In genomic region chr15:39312984-39313383, GRCh38 we compare ENCODE assay signal across 10 cellular contexts.
DNase-seq lines count a peak whose midpoint lies in the region; ATAC-seq and TF ChIP-seq lines count a peak whose summit lies in the region.
"Had no signal": no experiment of that assay in that cellular context is flagged by ENCODE, and none has a peak within 500 bp of the region (broad histone marks: within the 10 kb centered on the region; RNA-seq: fewer than 3 reads in every experiment).

No MANE protein-coding gene starts in this region.

- H3K4me1 Mint-ChIP-seq in immature natural killer cell: no peaks in the 10 kb centered on the region
- H3K4me1 Mint-ChIP-seq: activated naive CD8-positive, alpha-beta T cell treated with anti-CD3 and anti-CD28 coated beads, Interleukin-2, amount 10 ng/mL, durations not matched to agents 7 days and 5 days had no signal

- POLR2A ChIA-PET in OCI-LY7 (lab: Charles Lee): no interaction called here

- H3K4me2 ChIP-seq in OCI-LY7 (ENCODE audit: low read length): no peak overlapping the region

- no TSS peak for BruUV-seq in OCI-LY7 (replicated peaks; lab: Mats Ljungman, UMichigan)

- WGBS in prostate gland: 87% methylated on average over 3 of the region's 3 CpGs

- no peak for TF ChIP-seq POLR2A in prostate gland (IDR thresholded peaks at IDR 0.05)

- H3K4me3 ChIP-seq in GM06990 (replicated peaks; ENCODE audit: low read depth, low read length) (no peak overlapping the region), OCI-LY7 (ENCODE audit: low read depth, low read length, poor library complexity, severe bottlenecking) (no peak overlapping the region), prostate gland (no peak overlapping the region)

- TF ChIP-seq CTCF in GM06990 (IDR thresholded peaks at IDR 0.05; ENCODE audit: insufficient read depth, low read length, poor library complexity, severe bottlenecking): peak; percentile 70
- peak; percentile 25; the same call in 1 of the 2 replicates for TF ChIP-seq CTCF in OCI-LY7 (conservative IDR thresholded peaks at IDR 0.05; ENCODE audit: low read length)
- peak in 1 of 4 experiments; percentile 31 for TF ChIP-seq CTCF in prostate gland (IDR thresholded peaks at IDR 0.05)

- no peaks in the 10 kb centered on the region for H4K20me1 ChIP-seq in OCI-LY7 (ENCODE audit: insufficient read depth, low read length)

- peaks cover 2 to 17% (median 8%) of the 10 kb centered on the region in 3 donors for H3K27me3 Mint-ChIP-seq in immature natural killer cell (ENCODE audit: low read depth in 3 of 3)

- DNase-seq in GM06990 (ENCODE audit: extremely low read depth, insufficient read length): no peak
- DNase-seq in OCI-LY7 (ENCODE audit: low spot score): peak; percentile 8
- peak in 2 of 3 donors; percentile 1 to 10 for DNase-seq in immature natural killer cell
- no peak for DNase-seq in NCI-H345 treated with DMSO at 0.1 percent for 48 hours (lab: John Stamatoyannopoulos, UW; ENCODE audit: unreplicated experiment)
- DNase-seq in prostate gland (ENCODE audit: low spot score): no peak
- no peak for DNase-seq in NCI-H2171 (lab: John Stamatoyannopoulos, UW)
- DNase-seq: activated naive CD8-positive, alpha-beta T cell treated with anti-CD3 and anti-CD28 coated beads, Interleukin-2, amount 10 ng/mL, durations not matched to agents 7 days and 5 days; NCI-H524 treated with DMSO at 0.1 percent for 48 hours had no signal

- H3K79me2 ChIP-seq in OCI-LY7 (ENCODE audit: insufficient read depth, low read depth, low read length): no peaks in the 10 kb centered on the region

- H3K36me3 ChIP-seq in GM06990 (ENCODE audit: control insufficient read depth, insufficient read depth, low read length) (no peaks in the 10 kb centered on the region), OCI-LY7 (ENCODE audit: insufficient read depth, low read length) (no peaks in the 10 kb centered on the region), prostate gland (no peaks in the 10 kb centered on the region)

- H2AFZ ChIP-seq in OCI-LY7 (ENCODE audit: low read length): no peak overlapping the region

- no peaks in the 10 kb centered on the region for H3K27me3 ChIP-seq in GM06990 (replicated peaks; ENCODE audit: control insufficient read depth, insufficient read depth, low read length)
- no peaks in the 10 kb centered on the region for H3K27me3 ChIP-seq in prostate gland (replicated peaks; ENCODE audit: insufficient read depth)

- no peaks in the 10 kb centered on the region for H3K9me3 Mint-ChIP-seq in immature natural killer cell
- H3K9me3 Mint-ChIP-seq: activated naive CD8-positive, alpha-beta T cell treated with anti-CD3 and anti-CD28 coated beads, Interleukin-2, amount 10 ng/mL, durations not matched to agents 7 days and 5 days had no signal

- ATAC-seq in GM21723 (IDR thresholded peaks at IDR 0.05; ENCODE audit: unreplicated experiment): peak; percentile 48
- ATAC-seq in GM18520 (IDR thresholded peaks at IDR 0.05; ENCODE audit: unreplicated experiment): no peak

- no peaks in the 10 kb centered on the region for H3K36me3 Mint-ChIP-seq in immature natural killer cell
- H3K36me3 Mint-ChIP-seq: activated naive CD8-positive, alpha-beta T cell treated with anti-CD3 and anti-CD28 coated beads, Interleukin-2, amount 10 ng/mL, durations not matched to agents 7 days and 5 days had no signal

- H3K27ac Mint-ChIP-seq in immature natural killer cell: no peak overlapping the region
- H3K27ac Mint-ChIP-seq: activated naive CD8-positive, alpha-beta T cell treated with anti-CD3 and anti-CD28 coated beads, Interleukin-2, amount 10 ng/mL, durations not matched to agents 7 days and 5 days had no signal

- intact Hi-C loops in OCI-LY7 (cut with micrococcal nuclease; ENCODE audit: unreplicated experiment): no loop called here
- intact Hi-C loops in prostate gland (cut with DNase I): no loop called here

- no peaks in the 10 kb centered on the region for H3K9me3 ChIP-seq in OCI-LY7 (ENCODE audit: low read length)
- H3K9me3 ChIP-seq in prostate gland: no peaks in the 10 kb centered on the region

- no peak overlapping the region for H3K4me3 Mint-ChIP-seq in immature natural killer cell
- H3K4me3 Mint-ChIP-seq: activated naive CD8-positive, alpha-beta T cell treated with anti-CD3 and anti-CD28 coated beads, Interleukin-2, amount 10 ng/mL, durations not matched to agents 7 days and 5 days had no signal

- H3K27ac ChIP-seq in OCI-LY7 (ENCODE audit: low read depth, low read length, poor library complexity, severe bottlenecking): no peak overlapping the region
- H3K27ac ChIP-seq in prostate gland: no peak overlapping the region

- H3K4me1 ChIP-seq in OCI-LY7 (ENCODE audit: insufficient read depth, low read length, poor library complexity, severe bottlenecking): no peaks in the 10 kb centered on the region
- H3K4me1 ChIP-seq in prostate gland (replicated peaks): no peaks in the 10 kb centered on the region

- no peaks in the 10 kb centered on the region for H3K9me2 ChIP-seq in OCI-LY7 (ENCODE audit: insufficient read depth, low read length)

- CTCF ChIA-PET in OCI-LY7 (lab: Charles Lee; ENCODE audit: unreplicated experiment): no interaction called here

Comparison
In these comparisons a context has a peak if more than half of its experiments do, and no peak if none do; other contexts are left out.
1. DNase-seq: peak in OCI-LY7 (single experiment) and immature natural killer cell (2 of 3); none in GM06990 (single experiment), NCI-H345 treated with DMSO at 0.1 percent for 48 hours (single experiment), prostate gland (single experiment) and NCI-H2171 (single experiment).